Comparison of ENCODE assay signal across 1 cellular context in the genomic region with DNA sequence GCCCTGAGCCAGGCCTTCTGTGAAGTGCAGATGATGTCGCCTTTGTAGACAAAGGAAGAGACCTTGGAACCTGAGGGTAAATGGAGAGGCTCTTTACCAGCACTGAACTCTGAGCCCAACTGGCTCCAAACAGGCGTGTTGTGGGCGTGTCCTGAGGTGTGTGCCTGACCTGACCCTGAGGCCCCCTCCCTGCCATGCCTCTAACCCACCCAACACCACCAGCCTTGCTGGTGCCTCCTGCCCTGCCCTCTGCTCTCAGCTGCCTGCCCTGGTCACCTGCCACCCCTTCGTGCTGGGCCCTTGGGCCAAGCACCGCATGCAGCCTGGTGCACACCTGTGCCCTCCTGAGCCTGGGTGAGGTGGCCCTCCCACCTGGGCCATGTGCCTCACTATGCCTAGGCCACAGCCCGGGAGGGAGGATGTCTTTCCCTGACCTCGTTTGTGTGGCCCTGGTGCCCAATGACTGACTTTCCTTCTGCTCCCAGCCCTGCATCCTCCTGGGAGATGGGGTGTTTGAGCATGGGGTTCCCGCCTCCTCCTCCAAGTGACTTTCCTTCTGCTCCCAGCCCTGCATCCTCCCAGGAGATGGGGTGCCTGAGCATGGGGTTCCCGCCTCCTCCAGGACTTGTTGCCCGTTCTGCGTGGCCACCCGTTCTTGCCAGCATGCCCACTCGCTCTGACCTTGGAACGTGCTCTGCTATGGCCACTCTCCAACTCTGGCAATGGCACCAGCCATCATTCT.
A peak's percentile ranks its signal among the peaks of the same experiment; 100 is the strongest.
TF ChIP-seq lines count a peak whose summit lies in the region.

No MANE protein-coding gene starts in this region.

TF ChIP-seq in HepG2, 621 proteins besides CTCF, POLR2A, EP300 and RAD21 (continued from another document and continues in another):
- TF ChIP-seq, protein P1, sequence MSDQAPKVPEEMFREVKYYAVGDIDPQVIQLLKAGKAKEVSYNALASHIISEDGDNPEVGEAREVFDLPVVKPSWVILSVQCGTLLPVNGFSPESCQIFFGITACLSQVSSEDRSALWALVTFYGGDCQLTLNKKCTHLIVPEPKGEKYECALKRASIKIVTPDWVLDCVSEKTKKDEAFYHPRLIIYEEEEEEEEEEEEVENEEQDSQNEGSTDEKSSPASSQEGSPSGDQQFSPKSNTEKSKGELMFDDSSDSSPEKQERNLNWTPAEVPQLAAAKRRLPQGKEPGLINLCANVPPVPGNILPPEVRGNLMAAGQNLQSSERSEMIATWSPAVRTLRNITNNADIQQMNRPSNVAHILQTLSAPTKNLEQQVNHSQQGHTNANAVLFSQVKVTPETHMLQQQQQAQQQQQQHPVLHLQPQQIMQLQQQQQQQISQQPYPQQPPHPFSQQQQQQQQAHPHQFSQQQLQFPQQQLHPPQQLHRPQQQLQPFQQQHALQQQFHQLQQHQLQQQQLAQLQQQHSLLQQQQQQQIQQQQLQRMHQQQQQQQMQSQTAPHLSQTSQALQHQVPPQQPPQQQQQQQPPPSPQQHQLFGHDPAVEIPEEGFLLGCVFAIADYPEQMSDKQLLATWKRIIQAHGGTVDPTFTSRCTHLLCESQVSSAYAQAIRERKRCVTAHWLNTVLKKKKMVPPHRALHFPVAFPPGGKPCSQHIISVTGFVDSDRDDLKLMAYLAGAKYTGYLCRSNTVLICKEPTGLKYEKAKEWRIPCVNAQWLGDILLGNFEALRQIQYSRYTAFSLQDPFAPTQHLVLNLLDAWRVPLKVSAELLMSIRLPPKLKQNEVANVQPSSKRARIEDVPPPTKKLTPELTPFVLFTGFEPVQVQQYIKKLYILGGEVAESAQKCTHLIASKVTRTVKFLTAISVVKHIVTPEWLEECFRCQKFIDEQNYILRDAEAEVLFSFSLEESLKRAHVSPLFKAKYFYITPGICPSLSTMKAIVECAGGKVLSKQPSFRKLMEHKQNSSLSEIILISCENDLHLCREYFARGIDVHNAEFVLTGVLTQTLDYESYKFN (CRISPR knock-in tag; conservative IDR thresholded peaks at IDR 0.05): peak; percentile 69
- TF ChIP-seq, protein P2, sequence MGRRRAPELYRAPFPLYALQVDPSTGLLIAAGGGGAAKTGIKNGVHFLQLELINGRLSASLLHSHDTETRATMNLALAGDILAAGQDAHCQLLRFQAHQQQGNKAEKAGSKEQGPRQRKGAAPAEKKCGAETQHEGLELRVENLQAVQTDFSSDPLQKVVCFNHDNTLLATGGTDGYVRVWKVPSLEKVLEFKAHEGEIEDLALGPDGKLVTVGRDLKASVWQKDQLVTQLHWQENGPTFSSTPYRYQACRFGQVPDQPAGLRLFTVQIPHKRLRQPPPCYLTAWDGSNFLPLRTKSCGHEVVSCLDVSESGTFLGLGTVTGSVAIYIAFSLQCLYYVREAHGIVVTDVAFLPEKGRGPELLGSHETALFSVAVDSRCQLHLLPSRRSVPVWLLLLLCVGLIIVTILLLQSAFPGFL (CRISPR knock-in tag; IDR thresholded peaks at IDR 0.05): no peak
- TF ChIP-seq ZNF121 (CRISPR knock-in tag; IDR thresholded peaks at IDR 0.05): no peak
- TF ChIP-seq, protein P3, sequence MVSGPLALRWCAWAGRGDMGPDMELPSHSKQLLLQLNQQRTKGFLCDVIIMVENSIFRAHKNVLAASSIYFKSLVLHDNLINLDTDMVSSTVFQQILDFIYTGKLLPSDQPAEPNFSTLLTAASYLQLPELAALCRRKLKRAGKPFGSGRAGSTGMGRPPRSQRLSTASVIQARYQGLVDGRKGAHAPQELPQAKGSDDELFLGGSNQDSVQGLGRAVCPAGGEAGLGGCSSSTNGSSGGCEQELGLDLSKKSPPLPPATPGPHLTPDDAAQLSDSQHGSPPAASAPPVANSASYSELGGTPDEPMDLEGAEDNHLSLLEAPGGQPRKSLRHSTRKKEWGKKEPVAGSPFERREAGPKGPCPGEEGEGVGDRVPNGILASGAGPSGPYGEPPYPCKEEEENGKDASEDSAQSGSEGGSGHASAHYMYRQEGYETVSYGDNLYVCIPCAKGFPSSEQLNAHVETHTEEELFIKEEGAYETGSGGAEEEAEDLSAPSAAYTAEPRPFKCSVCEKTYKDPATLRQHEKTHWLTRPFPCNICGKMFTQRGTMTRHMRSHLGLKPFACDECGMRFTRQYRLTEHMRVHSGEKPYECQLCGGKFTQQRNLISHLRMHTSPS (CRISPR knock-in tag; IDR thresholded peaks at IDR 0.05; ENCODE audit: low read depth): peak; percentile 73; the same call in 1 of the 2 replicates
- TF ChIP-seq CBX2 (IDR thresholded peaks at IDR 0.05; ENCODE audit: low read depth, low read length): no peak
- TF ChIP-seq CBX2 (CRISPR knock-in tag; IDR thresholded peaks at IDR 0.05; ENCODE audit: low read depth): no peak
- TF ChIP-seq PPARG (CRISPR knock-in tag; conservative IDR thresholded peaks at IDR 0.05): no peak
- TF ChIP-seq MYC (CRISPR knock-in tag; IDR thresholded peaks at IDR 0.05; ENCODE audit: borderline replicate concordance): no peak
- TF ChIP-seq, protein P4, sequence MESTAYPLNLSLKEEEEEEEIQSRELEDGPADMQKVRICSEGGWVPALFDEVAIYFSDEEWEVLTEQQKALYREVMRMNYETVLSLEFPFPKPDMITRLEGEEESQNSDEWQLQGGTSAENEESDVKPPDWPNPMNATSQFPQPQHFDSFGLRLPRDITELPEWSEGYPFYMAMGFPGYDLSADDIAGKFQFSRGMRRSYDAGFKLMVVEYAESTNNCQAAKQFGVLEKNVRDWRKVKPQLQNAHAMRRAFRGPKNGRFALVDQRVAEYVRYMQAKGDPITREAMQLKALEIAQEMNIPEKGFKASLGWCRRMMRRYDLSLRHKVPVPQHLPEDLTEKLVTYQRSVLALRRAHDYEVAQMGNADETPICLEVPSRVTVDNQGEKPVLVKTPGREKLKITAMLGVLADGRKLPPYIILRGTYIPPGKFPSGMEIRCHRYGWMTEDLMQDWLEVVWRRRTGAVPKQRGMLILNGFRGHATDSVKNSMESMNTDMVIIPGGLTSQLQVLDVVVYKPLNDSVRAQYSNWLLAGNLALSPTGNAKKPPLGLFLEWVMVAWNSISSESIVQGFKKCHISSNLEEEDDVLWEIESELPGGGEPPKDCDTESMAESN (CRISPR knock-in tag; conservative IDR thresholded peaks at IDR 0.05): no peak
- peak in 1 of 2 experiments; percentile 19; a peak in 1 of 4 replicates for TF ChIP-seq NR2F1 (CRISPR knock-in tag; IDR thresholded peaks at IDR 0.05)
- TF ChIP-seq, protein P5, sequence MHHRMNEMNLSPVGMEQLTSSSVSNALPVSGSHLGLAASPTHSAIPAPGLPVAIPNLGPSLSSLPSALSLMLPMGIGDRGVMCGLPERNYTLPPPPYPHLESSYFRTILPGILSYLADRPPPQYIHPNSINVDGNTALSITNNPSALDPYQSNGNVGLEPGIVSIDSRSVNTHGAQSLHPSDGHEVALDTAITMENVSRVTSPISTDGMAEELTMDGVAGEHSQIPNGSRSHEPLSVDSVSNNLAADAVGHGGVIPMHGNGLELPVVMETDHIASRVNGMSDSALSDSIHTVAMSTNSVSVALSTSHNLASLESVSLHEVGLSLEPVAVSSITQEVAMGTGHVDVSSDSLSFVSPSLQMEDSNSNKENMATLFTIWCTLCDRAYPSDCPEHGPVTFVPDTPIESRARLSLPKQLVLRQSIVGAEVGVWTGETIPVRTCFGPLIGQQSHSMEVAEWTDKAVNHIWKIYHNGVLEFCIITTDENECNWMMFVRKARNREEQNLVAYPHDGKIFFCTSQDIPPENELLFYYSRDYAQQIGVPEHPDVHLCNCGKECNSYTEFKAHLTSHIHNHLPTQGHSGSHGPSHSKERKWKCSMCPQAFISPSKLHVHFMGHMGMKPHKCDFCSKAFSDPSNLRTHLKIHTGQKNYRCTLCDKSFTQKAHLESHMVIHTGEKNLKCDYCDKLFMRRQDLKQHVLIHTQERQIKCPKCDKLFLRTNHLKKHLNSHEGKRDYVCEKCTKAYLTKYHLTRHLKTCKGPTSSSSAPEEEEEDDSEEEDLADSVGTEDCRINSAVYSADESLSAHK (CRISPR knock-in tag; IDR thresholded peaks at IDR 0.05; ENCODE audit: borderline replicate concordance): no peak
- no peak for TF ChIP-seq SKI (IDR thresholded peaks at IDR 0.05; ENCODE audit: partially characterized antibody)
- 0 out of 2 replicates have a peak, but pooled peaks have one; percentile 31 for TF ChIP-seq KDM5B (CRISPR knock-in tag; IDR thresholded peaks at IDR 0.05; ENCODE audit: borderline replicate concordance)
- peak; percentile 59; the same call in 1 of the 2 replicates for TF ChIP-seq HNF4G (IDR thresholded peaks at IDR 0.05; ENCODE audit: borderline replicate concordance, low read depth, low read length)
- no peak for TF ChIP-seq HNF4G (CRISPR knock-in tag; IDR thresholded peaks at IDR 0.05; ENCODE audit: borderline replicate concordance, low read depth)
- TF ChIP-seq, protein P6, sequence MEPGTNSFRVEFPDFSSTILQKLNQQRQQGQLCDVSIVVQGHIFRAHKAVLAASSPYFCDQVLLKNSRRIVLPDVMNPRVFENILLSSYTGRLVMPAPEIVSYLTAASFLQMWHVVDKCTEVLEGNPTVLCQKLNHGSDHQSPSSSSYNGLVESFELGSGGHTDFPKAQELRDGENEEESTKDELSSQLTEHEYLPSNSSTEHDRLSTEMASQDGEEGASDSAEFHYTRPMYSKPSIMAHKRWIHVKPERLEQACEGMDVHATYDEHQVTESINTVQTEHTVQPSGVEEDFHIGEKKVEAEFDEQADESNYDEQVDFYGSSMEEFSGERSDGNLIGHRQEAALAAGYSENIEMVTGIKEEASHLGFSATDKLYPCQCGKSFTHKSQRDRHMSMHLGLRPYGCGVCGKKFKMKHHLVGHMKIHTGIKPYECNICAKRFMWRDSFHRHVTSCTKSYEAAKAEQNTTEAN (CRISPR knock-in tag; conservative IDR thresholded peaks at IDR 0.05): no peak
- TF ChIP-seq MBNL3 (CRISPR knock-in tag; conservative IDR thresholded peaks at IDR 0.05): no peak
- TF ChIP-seq ZFX (CRISPR knock-in tag; IDR thresholded peaks at IDR 0.05; ENCODE audit: low read depth): peak; percentile 56; the same call in 1 of the 2 replicates
- TF ChIP-seq NR2F6 (IDR thresholded peaks at IDR 0.05): peak; percentile 23; the same call in 1 of the 2 replicates
- TF ChIP-seq NR2F6 (CRISPR knock-in tag; IDR thresholded peaks at IDR 0.05): peak; percentile 34; the same call in 1 of the 2 replicates
- no peak for TF ChIP-seq ZFP82 (CRISPR knock-in tag; IDR thresholded peaks at IDR 0.05; ENCODE audit: borderline replicate concordance)
- no peak for TF ChIP-seq AGO1 (IDR thresholded peaks at IDR 0.05; ENCODE audit: low read depth, low read length, poor library complexity, severe bottlenecking)
- TF ChIP-seq, protein P7, sequence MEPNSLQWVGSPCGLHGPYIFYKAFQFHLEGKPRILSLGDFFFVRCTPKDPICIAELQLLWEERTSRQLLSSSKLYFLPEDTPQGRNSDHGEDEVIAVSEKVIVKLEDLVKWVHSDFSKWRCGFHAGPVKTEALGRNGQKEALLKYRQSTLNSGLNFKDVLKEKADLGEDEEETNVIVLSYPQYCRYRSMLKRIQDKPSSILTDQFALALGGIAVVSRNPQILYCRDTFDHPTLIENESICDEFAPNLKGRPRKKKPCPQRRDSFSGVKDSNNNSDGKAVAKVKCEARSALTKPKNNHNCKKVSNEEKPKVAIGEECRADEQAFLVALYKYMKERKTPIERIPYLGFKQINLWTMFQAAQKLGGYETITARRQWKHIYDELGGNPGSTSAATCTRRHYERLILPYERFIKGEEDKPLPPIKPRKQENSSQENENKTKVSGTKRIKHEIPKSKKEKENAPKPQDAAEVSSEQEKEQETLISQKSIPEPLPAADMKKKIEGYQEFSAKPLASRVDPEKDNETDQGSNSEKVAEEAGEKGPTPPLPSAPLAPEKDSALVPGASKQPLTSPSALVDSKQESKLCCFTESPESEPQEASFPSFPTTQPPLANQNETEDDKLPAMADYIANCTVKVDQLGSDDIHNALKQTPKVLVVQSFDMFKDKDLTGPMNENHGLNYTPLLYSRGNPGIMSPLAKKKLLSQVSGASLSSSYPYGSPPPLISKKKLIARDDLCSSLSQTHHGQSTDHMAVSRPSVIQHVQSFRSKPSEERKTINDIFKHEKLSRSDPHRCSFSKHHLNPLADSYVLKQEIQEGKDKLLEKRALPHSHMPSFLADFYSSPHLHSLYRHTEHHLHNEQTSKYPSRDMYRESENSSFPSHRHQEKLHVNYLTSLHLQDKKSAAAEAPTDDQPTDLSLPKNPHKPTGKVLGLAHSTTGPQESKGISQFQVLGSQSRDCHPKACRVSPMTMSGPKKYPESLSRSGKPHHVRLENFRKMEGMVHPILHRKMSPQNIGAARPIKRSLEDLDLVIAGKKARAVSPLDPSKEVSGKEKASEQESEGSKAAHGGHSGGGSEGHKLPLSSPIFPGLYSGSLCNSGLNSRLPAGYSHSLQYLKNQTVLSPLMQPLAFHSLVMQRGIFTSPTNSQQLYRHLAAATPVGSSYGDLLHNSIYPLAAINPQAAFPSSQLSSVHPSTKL (CRISPR knock-in tag; IDR thresholded peaks at IDR 0.05): 0 out of 2 replicates have a peak, but pooled peaks have one; percentile 21
- TF ChIP-seq ZFP41 (CRISPR knock-in tag; IDR thresholded peaks at IDR 0.05; ENCODE audit: borderline replicate concordance): no peak
- no peak for TF ChIP-seq KLF6 (CRISPR knock-in tag; IDR thresholded peaks at IDR 0.05)
- TF ChIP-seq, protein P8, sequence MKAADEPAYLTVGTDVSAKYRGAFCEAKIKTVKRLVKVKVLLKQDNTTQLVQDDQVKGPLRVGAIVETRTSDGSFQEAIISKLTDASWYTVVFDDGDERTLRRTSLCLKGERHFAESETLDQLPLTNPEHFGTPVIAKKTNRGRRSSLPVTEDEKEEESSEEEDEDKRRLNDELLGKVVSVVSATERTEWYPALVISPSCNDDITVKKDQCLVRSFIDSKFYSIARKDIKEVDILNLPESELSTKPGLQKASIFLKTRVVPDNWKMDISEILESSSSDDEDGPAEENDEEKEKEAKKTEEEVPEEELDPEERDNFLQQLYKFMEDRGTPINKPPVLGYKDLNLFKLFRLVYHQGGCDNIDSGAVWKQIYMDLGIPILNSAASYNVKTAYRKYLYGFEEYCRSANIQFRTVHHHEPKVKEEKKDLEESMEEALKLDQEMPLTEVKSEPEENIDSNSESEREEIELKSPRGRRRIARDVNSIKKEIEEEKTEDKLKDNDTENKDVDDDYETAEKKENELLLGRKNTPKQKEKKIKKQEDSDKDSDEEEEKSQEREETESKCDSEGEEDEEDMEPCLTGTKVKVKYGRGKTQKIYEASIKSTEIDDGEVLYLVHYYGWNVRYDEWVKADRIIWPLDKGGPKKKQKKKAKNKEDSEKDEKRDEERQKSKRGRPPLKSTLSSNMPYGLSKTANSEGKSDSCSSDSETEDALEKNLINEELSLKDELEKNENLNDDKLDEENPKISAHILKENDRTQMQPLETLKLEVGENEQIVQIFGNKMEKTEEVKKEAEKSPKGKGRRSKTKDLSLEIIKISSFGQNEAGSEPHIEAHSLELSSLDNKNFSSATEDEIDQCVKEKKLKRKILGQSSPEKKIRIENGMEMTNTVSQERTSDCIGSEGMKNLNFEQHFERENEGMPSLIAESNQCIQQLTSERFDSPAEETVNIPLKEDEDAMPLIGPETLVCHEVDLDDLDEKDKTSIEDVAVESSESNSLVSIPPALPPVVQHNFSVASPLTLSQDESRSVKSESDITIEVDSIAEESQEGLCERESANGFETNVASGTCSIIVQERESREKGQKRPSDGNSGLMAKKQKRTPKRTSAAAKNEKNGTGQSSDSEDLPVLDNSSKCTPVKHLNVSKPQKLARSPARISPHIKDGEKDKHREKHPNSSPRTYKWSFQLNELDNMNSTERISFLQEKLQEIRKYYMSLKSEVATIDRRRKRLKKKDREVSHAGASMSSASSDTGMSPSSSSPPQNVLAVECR (CRISPR knock-in tag; IDR thresholded peaks at IDR 0.05; ENCODE audit: borderline replicate concordance): 0 out of 2 replicates have a peak, but pooled peaks have one; percentile 15
- no peak for TF ChIP-seq SCMH1 (CRISPR knock-in tag; IDR thresholded peaks at IDR 0.05; ENCODE audit: borderline replicate concordance)
